Comparison of ENCODE assay signal across 13 cellular contexts in the genomic region with DNA sequence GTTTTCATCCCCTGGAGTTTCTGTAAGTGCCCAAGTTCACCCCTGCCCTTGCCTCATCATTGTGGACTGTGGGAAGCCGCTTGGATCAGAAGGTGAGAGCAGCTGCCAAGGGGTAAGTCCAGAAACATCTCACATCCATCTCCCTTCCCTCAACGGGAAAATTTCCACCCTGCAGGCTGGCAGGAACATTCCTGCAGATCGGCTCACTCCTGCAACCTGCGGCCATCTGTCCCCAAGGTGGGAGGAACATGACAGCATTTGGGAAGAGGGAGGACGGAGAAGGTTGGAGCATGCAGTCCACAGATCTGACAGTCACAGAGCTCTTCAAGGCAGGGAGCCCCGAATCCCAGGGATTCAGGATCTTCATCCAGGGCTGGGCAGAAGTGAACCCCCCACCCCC. TPM values are rescaled to one million over a fixed set of nuclear protein-coding genes. Genes with fewer than 3 reads are reported as not detected.
A peak's percentile ranks its signal among the peaks of the same experiment; 100 is the strongest.
DNase-seq lines count a peak whose midpoint lies in the region; ATAC-seq and TF ChIP-seq lines count a peak whose summit lies in the region.
"Had no signal": no experiment of that assay in that cellular context is flagged by ENCODE, and none has a peak within 500 bp of the region (broad histone marks: within the 10 kb centered on the region; RNA-seq: fewer than 3 reads in every experiment).

No MANE protein-coding gene starts in this region.

- H4K20me1 ChIP-seq in DND-41 (ENCODE audit: insufficient read depth, low read length) (no peaks in the 10 kb centered on the region), OCI-LY7 (ENCODE audit: insufficient read depth, low read length) (no peaks in the 10 kb centered on the region)

- no peak overlapping the region for H4K91ac ChIP-seq in neuronal stem cell (ENCODE audit: low read depth, low read length, poor library complexity)

- ATAC-seq in DND-41 (ENCODE audit: insufficient read depth, low read depth) (no peak), HG03039 (IDR thresholded peaks at IDR 0.05; ENCODE audit: unreplicated experiment) (no peak)

- H3K14ac ChIP-seq in neuronal stem cell (ENCODE audit: low read length): no peak overlapping the region

- peak overlapping the region; percentile 38 for H3K27ac ChIP-seq in DND-41 (ENCODE audit: low read length)
- H3K27ac ChIP-seq in OCI-LY7 (ENCODE audit: low read depth, low read length, poor library complexity, severe bottlenecking): no peak overlapping the region
- no peak overlapping the region for H3K27ac ChIP-seq in neuronal stem cell (replicated peaks; ENCODE audit: low read length)

- no peaks in the 10 kb centered on the region for H3K9me3 ChIP-seq in DND-41 (ENCODE audit: insufficient read depth, low read length, severe bottlenecking)
- no peaks in the 10 kb centered on the region for H3K9me3 ChIP-seq in OCI-LY7 (ENCODE audit: low read length)
- H3K9me3 ChIP-seq in neuronal stem cell (replicated peaks in 1 of 2; ENCODE audit: control insufficient read depth in 2 of 2, insufficient read depth in 1 of 2, low read depth in 1 of 2, low read length in 2 of 2): peaks cover 0 to 4% of the 10 kb centered on the region in 2 donors
- H3K9me3 ChIP-seq: BE2C, Caco-2 had no signal

- H3K9me2 ChIP-seq in OCI-LY7 (ENCODE audit: insufficient read depth, low read length): no peaks in the 10 kb centered on the region

- peak overlapping the region; percentile 49 for H2AK5ac ChIP-seq in neuronal stem cell (ENCODE audit: low read depth, low read length)

- DNase-seq in DND-41: no peak
- no peak for DNase-seq in OCI-LY7 (ENCODE audit: low spot score)
- peak; percentile 72 to 84 for DNase-seq in cerebellar nuclear complex (lab: John Stamatoyannopoulos, UW)
- no peak for DNase-seq in neuronal stem cell (ENCODE audit: low spot score)
- DNase-seq in HK-2 (ENCODE audit: unreplicated experiment): no peak
- DNase-seq in activated CD4-positive, CD25-positive, alpha-beta regulatory T cell treated with anti-CD3 and anti-CD28 coated beads, Interleukin-2, amount 50 U/mL, for 72 hours: no peak
- DNase-seq: BE2C; Caco-2; CD8-positive, alpha-beta memory T cell; GOT3; H9; KBM-7 had no signal

- H3K18ac ChIP-seq in neuronal stem cell (ENCODE audit: low read length): no peak overlapping the region

- H3K23ac ChIP-seq in neuronal stem cell (ENCODE audit: low read depth, low read length, poor library complexity): no peak overlapping the region

- no TSS peak for BruUV-seq in OCI-LY7 (replicated peaks; lab: Mats Ljungman, UMichigan)

- no peaks in the 10 kb centered on the region for H3K27me3 ChIP-seq in DND-41 (ENCODE audit: insufficient read depth, low read length, poor library complexity)
- peaks cover 4 to 64% (median 25%) of the 10 kb centered on the region in 3 experiments for H3K27me3 ChIP-seq in neuronal stem cell (ENCODE audit: control insufficient read depth in 3 of 3, insufficient read depth in 3 of 3, low read depth in 1 of 3, low read length in 3 of 3)

- no peak overlapping the region for H4K8ac ChIP-seq in neuronal stem cell (ENCODE audit: low read depth, low read length)

- CTCF ChIA-PET in OCI-LY7 (lab: Charles Lee; ENCODE audit: unreplicated experiment): interaction anchor here (0.6 kb wide), 1 partner anchor 11 kb away, joined by 3 read pairs; no protein-coding TSS in a partner anchor

- TF ChIP-seq CTCF in DND-41 (IDR thresholded peaks at IDR 0.05; ENCODE audit: borderline replicate concordance, extremely low read depth, low read length, poor library complexity, severe bottlenecking): no peak
- TF ChIP-seq CTCF in OCI-LY7 (conservative IDR thresholded peaks at IDR 0.05; ENCODE audit: low read length): no peak

- H3K4me3 ChIP-seq in DND-41 (ENCODE audit: low read depth in 1 of 2, low read length in 2 of 2) (no peak overlapping the region), OCI-LY7 (ENCODE audit: low read depth, low read length, poor library complexity, severe bottlenecking) (no peak overlapping the region), neuronal stem cell (ENCODE audit: low read length in 2 of 2) (no peak overlapping the region)

- no peak overlapping the region for H2AFZ ChIP-seq in DND-41 (ENCODE audit: low read depth, low read length)
- H2AFZ ChIP-seq in OCI-LY7 (ENCODE audit: low read length): no peak overlapping the region
- H2AFZ ChIP-seq in neuronal stem cell (ENCODE audit: low read length): no peak overlapping the region

- H3K4me1 ChIP-seq in DND-41 (ENCODE audit: insufficient read depth, low read length) (peaks cover 62% of the 10 kb centered on the region), OCI-LY7 (ENCODE audit: insufficient read depth, low read length, poor library complexity, severe bottlenecking) (peaks cover 80% of the 10 kb centered on the region), neuronal stem cell (ENCODE audit: control insufficient read depth in 2 of 2, insufficient read depth in 1 of 2, low read depth in 1 of 2, low read length in 2 of 2) (peaks cover 12 to 22% of the 10 kb centered on the region in 2 donors)
- H3K4me1 ChIP-seq: Caco-2 had no signal

- H3K4me2 ChIP-seq in DND-41 (ENCODE audit: insufficient read depth, low read length) (no peak overlapping the region), OCI-LY7 (ENCODE audit: low read length) (peak overlapping the region; percentile 34; the same call in 1 of the 2 replicates), neuronal stem cell (ENCODE audit: insufficient read depth, low read length, poor library complexity, severe bottlenecking) (no peak overlapping the region)

- no peaks in the 10 kb centered on the region for H3K79me1 ChIP-seq in neuronal stem cell (ENCODE audit: low read depth, low read length)

- POLR2A ChIA-PET in OCI-LY7 (lab: Charles Lee): interaction anchor here (0.6 to 1.1 kb wide), 2 partner anchors 9 to 343 kb away, joined by 3 to 4 read pairs; no protein-coding TSS in a partner anchor

- no peak overlapping the region for H2BK5ac ChIP-seq in neuronal stem cell (ENCODE audit: low read length)

- H3K36me3 ChIP-seq in DND-41 (ENCODE audit: insufficient read depth, low read length): no peaks in the 10 kb centered on the region
- H3K36me3 ChIP-seq in OCI-LY7 (ENCODE audit: insufficient read depth, low read length): no peaks in the 10 kb centered on the region
- H3K36me3 ChIP-seq in neuronal stem cell (replicated peaks in 1 of 2; ENCODE audit: control insufficient read depth in 2 of 2, insufficient read depth in 2 of 2, low read length in 2 of 2): no peaks in the 10 kb centered on the region
- H3K36me3 ChIP-seq: BE2C had no signal

- H2BK15ac ChIP-seq in neuronal stem cell (ENCODE audit: low read length): no peak overlapping the region

- H2BK120ac ChIP-seq in neuronal stem cell (ENCODE audit: low read depth, low read length): no peak overlapping the region

- no CpG with 5 or more reads among the region's 6 CpGs for WGBS in neuronal stem cell (ENCODE audit: extremely low coverage in 2 of 2, insufficient read length in 2 of 2, insufficient replicate concordance in 1 of 2), 2 donors

- no peak overlapping the region for H3K4ac ChIP-seq in neuronal stem cell (ENCODE audit: low read length)

- no peak overlapping the region for H3K9ac ChIP-seq in DND-41 (ENCODE audit: low read depth, low read length)
- H3K9ac ChIP-seq in neuronal stem cell (ENCODE audit: low read depth, low read length, poor library complexity): no peak overlapping the region

- intact Hi-C loops in OCI-LY7 (cut with micrococcal nuclease; ENCODE audit: unreplicated experiment): no loop called here

- H3K79me2 ChIP-seq in DND-41 (ENCODE audit: insufficient read depth, low read length) (no peaks in the 10 kb centered on the region), OCI-LY7 (ENCODE audit: insufficient read depth, low read depth, low read length) (peaks cover 18% of the 10 kb centered on the region)

- H2BK12ac ChIP-seq in neuronal stem cell (ENCODE audit: low read length): no peak overlapping the region

RNA-seq across cellular contexts. Expression of gene IQSEC1, which starts 3.0 kb away (rescaled TPM):
- total RNA-seq in OCI-LY7 (2014; rRNA removed; shearing (Covaris generic)): 24.3 and 25.2 TPM in 2 replicates
- total RNA-seq in OCI-LY7 (2022): 56.3 and 70.1 TPM in 2 replicates
- 22.0 TPM for polyA plus RNA-seq in neuronal stem cell (2013, experiment 1 of 2)
- 22.8 TPM for polyA plus RNA-seq in neuronal stem cell (2013, experiment 2 of 2)

Comparison
In these comparisons a context has a peak if more than half of its experiments do, and no peak if none do; other contexts are left out.
1. DNase-seq: peak in cerebellar nuclear complex (2 of 2); none in DND-41 (single experiment), OCI-LY7 (single experiment), neuronal stem cell (single experiment), HK-2 (single experiment) and activated CD4-positive, CD25-positive, alpha-beta regulatory T cell treated with anti-CD3 and anti-CD28 coated beads, Interleukin-2, amount 50 U/mL, for 72 hours (single experiment).